ENCODE assay signal across 16 cellular contexts in the genomic region with DNA sequence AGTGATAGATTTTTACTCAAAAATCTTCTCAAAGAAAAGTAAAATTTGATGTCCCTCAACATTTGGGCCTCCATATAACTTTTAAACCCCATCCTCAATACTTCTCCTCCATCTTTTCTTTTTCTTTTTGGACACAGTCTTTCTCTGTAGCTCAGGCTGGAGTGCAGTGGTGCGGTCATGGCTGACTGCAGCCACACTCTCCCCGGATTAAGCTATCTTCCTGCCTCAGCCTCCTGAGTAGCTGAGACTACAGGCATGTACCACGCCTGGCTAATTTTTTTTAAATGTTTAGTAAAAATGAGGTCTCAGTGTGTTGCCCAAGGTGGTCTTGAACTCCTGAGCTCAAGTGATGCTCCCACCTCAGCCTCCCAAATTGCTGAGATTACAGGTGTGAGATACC. TPM values are rescaled to one million over a fixed set of nuclear protein-coding genes. Genes with fewer than 3 reads are reported as not detected.
A peak's percentile ranks its signal among the peaks of the same experiment; 100 is the strongest.
DNase-seq lines count a peak whose midpoint lies in the region; ATAC-seq and TF ChIP-seq lines count a peak whose summit lies in the region.
"Had no signal": no experiment of that assay in that cellular context is flagged by ENCODE, and none has a peak within 500 bp of the region (broad histone marks: within the 10 kb centered on the region; RNA-seq: fewer than 3 reads in every experiment).

No MANE protein-coding gene starts in this region.

- TF ChIP-seq CTCF in upper lobe of left lung (IDR thresholded peaks at IDR 0.05), result no peak

- H3K36me3 ChIP-seq in upper lobe of left lung (no peaks in the 10 kb centered on the region), H7 (replicated peaks; ENCODE audit: control insufficient read depth, insufficient read depth, low read length) (no peaks in the 10 kb centered on the region)
- H3K36me3 ChIP-seq: left lung had no signal

- peaks cover 0 to 7% of the 10 kb centered on the region in 2 donors for H3K36me3 Mint-ChIP-seq in stimulated activated naive B cell treated with anti-CD40 and anti-IgM and Interleukin-4, amounts not matched to agents 10 μg/mL and 1 μg/mL and 100 μg/mL, for 72 hours

- H3K9me3 ChIP-seq in upper lobe of left lung, result no peaks in the 10 kb centered on the region

- H3K27ac ChIP-seq in upper lobe of left lung, result no peak overlapping the region
- H3K27ac ChIP-seq: hepatocyte, HL-60, left lung had no signal

- H3K4me3 ChIP-seq in upper lobe of left lung, result no peak overlapping the region
- no peak overlapping the region for H3K4me3 ChIP-seq in H7 (ENCODE audit: insufficient read depth, low read depth, low read length)
- H3K4me3 ChIP-seq: hepatocyte, left lung had no signal

- H3K27ac Mint-ChIP-seq in stimulated activated naive B cell treated with anti-CD40 and anti-IgM and Interleukin-4, amounts not matched to agents 10 μg/mL and 1 μg/mL and 100 μg/mL, for 72 hours, result peak overlapping the region; percentile 1

- no peaks in the 10 kb centered on the region for H3K27me3 ChIP-seq in upper lobe of left lung
- no peaks in the 10 kb centered on the region for H3K27me3 ChIP-seq in H7 (ENCODE audit: control insufficient read depth, insufficient read depth, low read length)
- H3K27me3 ChIP-seq: hepatocyte, left lung had no signal

- TF ChIP-seq EP300 in upper lobe of left lung (IDR thresholded peaks at IDR 0.05), result no peak

- peak; percentile 55 for DNase-seq in NAMALWA (ENCODE audit: low spot score)
- DNase-seq in stimulated activated naive B cell treated with anti-CD40 and anti-IgM and Interleukin-4, amounts not matched to agents 10 μg/mL and 1 μg/mL and 100 μg/mL, for 72 hours, result no peak
- DNase-seq in upper lobe of left lung, result no peak
- no peak for DNase-seq in H7
- DNase-seq: activated T-cell treated with anti-CD3 and anti-CD28 coated beads, Interleukin-2, amount 50 U/mL, for 72 hours; amniotic stem cell; HCEC 1CT; left lung; NCI-H2081 had no signal

- ATAC-seq in GM18909 (IDR thresholded peaks at IDR 0.05; ENCODE audit: poor library complexity, unreplicated experiment), result peak; percentile 65
- peak; percentile 56 for ATAC-seq in HG02642 (IDR thresholded peaks at IDR 0.05; ENCODE audit: poor library complexity, unreplicated experiment)
- peak in 1 of 2 donors; percentile 41 for ATAC-seq in stimulated activated naive B cell treated with anti-CD40 and anti-IgM and Interleukin-4, amounts not matched to agents 10 μg/mL and 1 μg/mL and 100 μg/mL, for 72 hours (replicated peaks)
- ATAC-seq in upper lobe of left lung (ENCODE audit: low FRiP score in 2 of 2), result no peak
- no peak for ATAC-seq in HG02840 (IDR thresholded peaks at IDR 0.05; ENCODE audit: low FRiP score, unreplicated experiment)
- ATAC-seq: activated CD4-positive, CD25-positive, alpha-beta regulatory T cell treated with anti-CD3 and anti-CD28 coated beads, Interleukin-2, amount 50 U/mL, for 24 hours; activated T-cell treated with anti-CD3 and anti-CD28 coated beads, Interleukin-2, amount 50 U/mL, for 72 hours; left lung; sciatic nerve had no signal

- peak overlapping the region; percentile 25 for H3K4me3 Mint-ChIP-seq in stimulated activated naive B cell treated with anti-CD40 and anti-IgM and Interleukin-4, amounts not matched to agents 10 μg/mL and 1 μg/mL and 100 μg/mL, for 72 hours
- H3K4me3 Mint-ChIP-seq: activated T-cell treated with anti-CD3 and anti-CD28 coated beads, Interleukin-2, amount 50 U/mL, for 72 hours had no signal

- peaks cover 44 to 45% of the 10 kb centered on the region in 2 donors for H3K4me1 Mint-ChIP-seq in stimulated activated naive B cell treated with anti-CD40 and anti-IgM and Interleukin-4, amounts not matched to agents 10 μg/mL and 1 μg/mL and 100 μg/mL, for 72 hours

- peaks cover 1 to 6% of the 10 kb centered on the region in 2 donors for H3K9me3 Mint-ChIP-seq in stimulated activated naive B cell treated with anti-CD40 and anti-IgM and Interleukin-4, amounts not matched to agents 10 μg/mL and 1 μg/mL and 100 μg/mL, for 72 hours

- H3K4me1 ChIP-seq in upper lobe of left lung, result peaks cover 0 to 57% (median 24%) of the 10 kb centered on the region in 4 donors

- TF ChIP-seq POLR2A in upper lobe of left lung (IDR thresholded peaks at IDR 0.05), result no peak

- H3K27me3 Mint-ChIP-seq in stimulated activated naive B cell treated with anti-CD40 and anti-IgM and Interleukin-4, amounts not matched to agents 10 μg/mL and 1 μg/mL and 100 μg/mL, for 72 hours, result no peaks in the 10 kb centered on the region

- WGBS in upper lobe of left lung, 2 donors, result 89 to 98% methylated on average over 3 of the region's 3 CpGs

RNA-seq across cellular contexts. Expression of gene KDM6A, which starts 33.1 kb away (rescaled TPM):
- 10 to 100 TPM; 19.9 to 62.0 (median 26.6) TPM for total RNA-seq in upper lobe of left lung
- total RNA-seq in H7 (2014; rRNA removed; shearing (Covaris generic)), result 32.7 and 45.2 TPM in 2 replicates

Comparison
In these comparisons a context has a peak if more than half of its experiments do, and no peak if none do; other contexts are left out.
1. ATAC-seq: peak in GM18909 (single experiment) and HG02642 (single experiment); none in upper lobe of left lung (0 of 2) and HG02840 (single experiment).